23 cellular contexts compared by ENCODE assay signal in the genomic region with DNA sequence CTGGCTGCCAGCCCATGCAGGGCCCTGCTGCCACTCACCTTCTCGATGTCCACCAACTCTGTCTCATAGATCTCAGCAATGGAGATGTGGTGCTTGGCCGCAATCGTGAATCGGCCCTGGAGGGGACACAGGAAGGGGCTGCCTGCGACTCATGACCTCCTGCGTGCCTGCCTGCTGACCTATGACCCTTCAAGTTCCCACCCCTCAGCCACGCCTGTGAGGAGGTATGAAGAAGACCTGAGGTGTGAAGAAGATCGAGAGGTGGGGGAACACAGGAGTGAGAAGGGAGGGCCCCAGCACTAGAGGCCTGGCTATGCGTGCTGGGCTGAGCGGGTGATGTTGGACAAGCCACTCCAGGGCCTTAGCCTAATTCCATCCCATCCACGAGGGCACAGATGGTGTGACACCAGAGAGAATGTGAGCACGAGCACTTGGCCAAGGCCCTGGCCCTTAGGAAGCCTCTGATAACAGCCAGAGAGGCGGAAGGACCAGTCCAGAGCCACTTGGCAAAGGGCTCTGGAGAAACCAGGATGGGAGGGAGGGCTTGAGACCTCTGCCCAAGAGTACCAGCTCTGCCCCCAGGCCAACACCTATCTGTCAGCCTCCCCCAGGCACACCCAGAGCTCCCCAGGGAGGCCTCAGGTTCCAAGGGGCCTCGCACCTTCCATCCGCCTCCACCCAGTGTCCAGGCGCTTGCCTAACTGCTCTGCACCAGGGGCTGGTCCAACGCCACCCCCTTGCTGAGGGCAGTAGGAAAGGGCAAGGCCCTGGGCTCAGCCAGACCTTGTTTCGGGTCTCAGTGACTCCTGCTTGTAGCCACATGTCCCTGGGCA. TPM values are rescaled to one million over a fixed set of nuclear protein-coding genes. Genes with fewer than 3 reads are reported as not detected.
A peak's percentile ranks its signal among the peaks of the same experiment; 100 is the strongest.
DNase-seq lines count a peak whose midpoint lies in the region; ATAC-seq and TF ChIP-seq lines count a peak whose summit lies in the region.
"Had no signal": no experiment of that assay in that cellular context is flagged by ENCODE, and none has a peak within 500 bp of the region (broad histone marks: within the 10 kb centered on the region; RNA-seq: fewer than 3 reads in every experiment).

No MANE protein-coding gene starts in this region.

- no peak overlapping the region for H3K4me3 ChIP-seq in left ventricle myocardium inferior
- H3K4me3 ChIP-seq: MG63 had no signal

- H3K27me3 Mint-ChIP-seq in activated naive CD8-positive, alpha-beta T cell treated with anti-CD3 and anti-CD28 coated beads, Interleukin-2, amount 10 ng/mL, durations not matched to agents 7 days and 5 days = no peaks in the 10 kb centered on the region
- H3K27me3 Mint-ChIP-seq in activated naive CD8-positive, alpha-beta T cell treated with anti-CD3 and anti-CD28 coated beads for 36 hours = no peaks in the 10 kb centered on the region
- H3K27me3 Mint-ChIP-seq: dendritic cell treated with granulocyte-macrophage colony-stimulating factor and Interleukin-4, amounts not matched to agents 40 ng/mL and 50 ng/mL, for 4 days; stimulated activated naive B cell treated with anti-CD40 and anti-IgM and Interleukin-4, amounts not matched to agents 10 μg/mL and 1 μg/mL and 100 μg/mL, for 72 hours had no signal

- no peaks in the 10 kb centered on the region for H3K9me3 ChIP-seq in left ventricle myocardium inferior (replicated peaks)
- H3K9me3 ChIP-seq: MG63 had no signal

- peak overlapping the region; percentile 67 for H3K27ac ChIP-seq in angular gyrus (ENCODE audit: low read depth, low read length)
- H3K27ac ChIP-seq in left ventricle myocardium inferior (replicated peaks) = peak overlapping the region; percentile 75
- H3K27ac ChIP-seq: VCaP had no signal

- DNase-seq in activated naive CD8-positive, alpha-beta T cell treated with anti-CD3 and anti-CD28 coated beads, Interleukin-2, amount 10 ng/mL, durations not matched to agents 7 days and 5 days = no peak
- no peak for DNase-seq in activated naive CD8-positive, alpha-beta T cell treated with anti-CD3 and anti-CD28 coated beads for 36 hours
- peak; percentile 59 for DNase-seq in left ventricle myocardium inferior
- peak; percentile 6 for DNase-seq in superior temporal gyrus (ENCODE audit: extremely low spot score)
- DNase-seq in NK-92 treated with Interleukin-12 subunit alpha and Interleukin-12 subunit beta, amount 100 ng/mL, for 24 hours (lab: John Stamatoyannopoulos, UW) = no peak
- DNase-seq: ACHN; hippocampal formation; IMR-90; MG63; NCI-H774; OCI-M1; stimulated activated CD4-positive, alpha-beta T cell treated with anti-CD3 and anti-CD28 coated beads, Interleukin-1b, Interleukin-23, amount 100 ng/mL, for 48 hours; stimulated activated naive B cell treated with anti-CD40 and anti-IgM and Interleukin-4, amounts not matched to agents 10 μg/mL and 1 μg/mL and 100 μg/mL, for 72 hours; T-helper 1 cell had no signal

- POLR2A ChIA-PET in activated naive CD8-positive, alpha-beta T cell treated with anti-CD3 and anti-CD28 coated beads, Interleukin-2, amount 10 ng/mL, durations not matched to agents 7 days and 5 days (lab: Charles Lee) = interaction anchor here (2.1 kb wide), 1 partner anchor 10 kb away, joined by 7 read pairs; the partner anchor contains the start of gene KPTN

- no peak overlapping the region for H3K4me3 Mint-ChIP-seq in activated naive CD8-positive, alpha-beta T cell treated with anti-CD3 and anti-CD28 coated beads, Interleukin-2, amount 10 ng/mL, durations not matched to agents 7 days and 5 days
- no peak overlapping the region for H3K4me3 Mint-ChIP-seq in activated naive CD8-positive, alpha-beta T cell treated with anti-CD3 and anti-CD28 coated beads for 36 hours
- H3K4me3 Mint-ChIP-seq: activated T-helper 1 cell treated with anti-CD3 and anti-CD28 coated beads, Interleukin-12 subunit alpha, Interleukin-12 subunit beta, Interleukin-2, Interleukin-4 antibody, amounts not matched to agents 30 ng/mL and 10 ng/mL and 1 ng/mL, durations not matched to agents 14 hours and 24 hours and 36 hours; dendritic cell treated with granulocyte-macrophage colony-stimulating factor and Interleukin-4, amounts not matched to agents 40 ng/mL and 50 ng/mL, for 4 days; stimulated activated naive B cell treated with anti-CD40 and anti-IgM and Interleukin-4, amounts not matched to agents 10 μg/mL and 1 μg/mL and 100 μg/mL, for 72 hours had no signal

- no peaks in the 10 kb centered on the region for H3K27me3 ChIP-seq in left ventricle myocardium inferior (ENCODE audit: low read depth)
- H3K27me3 ChIP-seq: MG63 had no signal

- no peaks in the 10 kb centered on the region for H3K9me3 Mint-ChIP-seq in activated naive CD8-positive, alpha-beta T cell treated with anti-CD3 and anti-CD28 coated beads, Interleukin-2, amount 10 ng/mL, durations not matched to agents 7 days and 5 days
- no peaks in the 10 kb centered on the region for H3K9me3 Mint-ChIP-seq in activated naive CD8-positive, alpha-beta T cell treated with anti-CD3 and anti-CD28 coated beads for 36 hours
- H3K9me3 Mint-ChIP-seq: activated T-helper 1 cell treated with anti-CD3 and anti-CD28 coated beads, Interleukin-12 subunit alpha, Interleukin-12 subunit beta, Interleukin-2, Interleukin-4 antibody, amounts not matched to agents 30 ng/mL and 10 ng/mL and 1 ng/mL, durations not matched to agents 14 hours and 24 hours and 36 hours; dendritic cell treated with granulocyte-macrophage colony-stimulating factor and Interleukin-4, amounts not matched to agents 40 ng/mL and 50 ng/mL, for 4 days; stimulated activated naive B cell treated with anti-CD40 and anti-IgM and Interleukin-4, amounts not matched to agents 10 μg/mL and 1 μg/mL and 100 μg/mL, for 72 hours had no signal

- H3K27ac Mint-ChIP-seq in activated naive CD8-positive, alpha-beta T cell treated with anti-CD3 and anti-CD28 coated beads, Interleukin-2, amount 10 ng/mL, durations not matched to agents 7 days and 5 days = peak overlapping the region; percentile 47
- no peak overlapping the region for H3K27ac Mint-ChIP-seq in activated naive CD8-positive, alpha-beta T cell treated with anti-CD3 and anti-CD28 coated beads for 36 hours
- H3K27ac Mint-ChIP-seq: activated T-helper 1 cell treated with anti-CD3 and anti-CD28 coated beads, Interleukin-12 subunit alpha, Interleukin-12 subunit beta, Interleukin-2, Interleukin-4 antibody, amounts not matched to agents 30 ng/mL and 10 ng/mL and 1 ng/mL, durations not matched to agents 14 hours and 24 hours and 36 hours; dendritic cell treated with granulocyte-macrophage colony-stimulating factor and Interleukin-4, amounts not matched to agents 40 ng/mL and 50 ng/mL, for 4 days; stimulated activated naive B cell treated with anti-CD40 and anti-IgM and Interleukin-4, amounts not matched to agents 10 μg/mL and 1 μg/mL and 100 μg/mL, for 72 hours had no signal

- H3K36me3 Mint-ChIP-seq in activated naive CD8-positive, alpha-beta T cell treated with anti-CD3 and anti-CD28 coated beads, Interleukin-2, amount 10 ng/mL, durations not matched to agents 7 days and 5 days = peaks cover 8% of the 10 kb centered on the region
- H3K36me3 Mint-ChIP-seq in activated naive CD8-positive, alpha-beta T cell treated with anti-CD3 and anti-CD28 coated beads for 36 hours = peaks cover 6% of the 10 kb centered on the region

- intact Hi-C loops in left ventricle myocardium inferior (cut with micrococcal nuclease) = no loop called here

- H3K4me1 Mint-ChIP-seq in activated naive CD8-positive, alpha-beta T cell treated with anti-CD3 and anti-CD28 coated beads, Interleukin-2, amount 10 ng/mL, durations not matched to agents 7 days and 5 days = peaks cover 7% of the 10 kb centered on the region
- peaks cover 3% of the 10 kb centered on the region for H3K4me1 Mint-ChIP-seq in activated naive CD8-positive, alpha-beta T cell treated with anti-CD3 and anti-CD28 coated beads for 36 hours

- no peak for TF ChIP-seq CTCF in left ventricle myocardium inferior (IDR thresholded peaks at IDR 0.05; ENCODE audit: borderline replicate concordance)

- no peak for ATAC-seq in activated naive CD8-positive, alpha-beta T cell treated with anti-CD3 and anti-CD28 coated beads, Interleukin-2, amount 10 ng/mL, durations not matched to agents 7 days and 5 days (ENCODE audit: low read depth)
- no peak for ATAC-seq in HG03159 (IDR thresholded peaks at IDR 0.05; ENCODE audit: unreplicated experiment)
- no peak for ATAC-seq in HG03025 (IDR thresholded peaks at IDR 0.05; ENCODE audit: low FRiP score, unreplicated experiment)
- ATAC-seq: stimulated activated naive B cell treated with anti-CD40 and anti-IgM and Interleukin-4, amounts not matched to agents 10 μg/mL and 1 μg/mL and 100 μg/mL, for 72 hours had no signal

- peaks cover 66% of the 10 kb centered on the region for H3K36me3 ChIP-seq in left ventricle myocardium inferior

- peaks cover 55% of the 10 kb centered on the region for H3K4me1 ChIP-seq in left ventricle myocardium inferior

RNA-seq across cellular contexts. Expression of gene KPTN, which starts 9.6 kb away (rescaled TPM):
- 1 to 10 TPM; 8.0 to 8.6 TPM for total RNA-seq in activated naive CD8-positive, alpha-beta T cell treated with anti-CD3 and anti-CD28 coated beads, Interleukin-2, amount 10 ng/mL, durations not matched to agents 7 days and 5 days
- total RNA-seq in activated naive CD8-positive, alpha-beta T cell treated with anti-CD3 and anti-CD28 coated beads for 36 hours = 10 to 100 TPM; 12.4 to 13.4 TPM
- 10.9 TPM for total RNA-seq in left ventricle myocardium inferior

RNA-seq across cellular contexts. Expression of gene NAPA, which starts 21.3 kb away (rescaled TPM):
- 100 to 1,000 TPM in 1 of 2 experiments, 10 to 100 TPM in 1; 96.4 to 103 TPM for total RNA-seq in activated naive CD8-positive, alpha-beta T cell treated with anti-CD3 and anti-CD28 coated beads, Interleukin-2, amount 10 ng/mL, durations not matched to agents 7 days and 5 days
- total RNA-seq in activated naive CD8-positive, alpha-beta T cell treated with anti-CD3 and anti-CD28 coated beads for 36 hours = 10 to 100 TPM; 65.6 to 69.2 TPM
- 120 TPM for total RNA-seq in left ventricle myocardium inferior

RNA-seq across cellular contexts. Expression of gene SLC8A2, which starts 21.9 kb away (rescaled TPM):
- total RNA-seq in activated naive CD8-positive, alpha-beta T cell treated with anti-CD3 and anti-CD28 coated beads, Interleukin-2, amount 10 ng/mL, durations not matched to agents 7 days and 5 days = under 1 TPM in 1 of 2 experiments, not detected in 1; 0.20 TPM
- total RNA-seq in activated naive CD8-positive, alpha-beta T cell treated with anti-CD3 and anti-CD28 coated beads for 36 hours = under 1 TPM; 0.37 to 0.38 TPM
- total RNA-seq in left ventricle myocardium inferior = 0.30 TPM
- total RNA-seq: activated CD8-positive, alpha-beta memory T cell treated with anti-CD3 and anti-CD28 coated beads for 36 hours; activated T-helper 1 cell treated with anti-CD3 and anti-CD28 coated beads, Interleukin-12 subunit alpha, Interleukin-12 subunit beta, Interleukin-2, Interleukin-4 antibody, amounts not matched to agents 30 ng/mL and 10 ng/mL and 1 ng/mL, durations not matched to agents 14 hours and 24 hours and 36 hours; IMR-90; lung microvascular endothelial cell; myocyte had no signal

Comparison
In these comparisons a context has a peak if more than half of its experiments do, and no peak if none do; other contexts are left out.
1. DNase-seq: peak in left ventricle myocardium inferior (single experiment) and superior temporal gyrus (single experiment); none in activated naive CD8-positive, alpha-beta T cell treated with anti-CD3 and anti-CD28 coated beads, Interleukin-2, amount 10 ng/mL, durations not matched to agents 7 days and 5 days (single experiment), activated naive CD8-positive, alpha-beta T cell treated with anti-CD3 and anti-CD28 coated beads for 36 hours (single experiment) and NK-92 treated with Interleukin-12 subunit alpha and Interleukin-12 subunit beta, amount 100 ng/mL, for 24 hours (single experiment).